Comparison of ENCODE assay signal across 9 cellular contexts in the genomic region with DNA sequence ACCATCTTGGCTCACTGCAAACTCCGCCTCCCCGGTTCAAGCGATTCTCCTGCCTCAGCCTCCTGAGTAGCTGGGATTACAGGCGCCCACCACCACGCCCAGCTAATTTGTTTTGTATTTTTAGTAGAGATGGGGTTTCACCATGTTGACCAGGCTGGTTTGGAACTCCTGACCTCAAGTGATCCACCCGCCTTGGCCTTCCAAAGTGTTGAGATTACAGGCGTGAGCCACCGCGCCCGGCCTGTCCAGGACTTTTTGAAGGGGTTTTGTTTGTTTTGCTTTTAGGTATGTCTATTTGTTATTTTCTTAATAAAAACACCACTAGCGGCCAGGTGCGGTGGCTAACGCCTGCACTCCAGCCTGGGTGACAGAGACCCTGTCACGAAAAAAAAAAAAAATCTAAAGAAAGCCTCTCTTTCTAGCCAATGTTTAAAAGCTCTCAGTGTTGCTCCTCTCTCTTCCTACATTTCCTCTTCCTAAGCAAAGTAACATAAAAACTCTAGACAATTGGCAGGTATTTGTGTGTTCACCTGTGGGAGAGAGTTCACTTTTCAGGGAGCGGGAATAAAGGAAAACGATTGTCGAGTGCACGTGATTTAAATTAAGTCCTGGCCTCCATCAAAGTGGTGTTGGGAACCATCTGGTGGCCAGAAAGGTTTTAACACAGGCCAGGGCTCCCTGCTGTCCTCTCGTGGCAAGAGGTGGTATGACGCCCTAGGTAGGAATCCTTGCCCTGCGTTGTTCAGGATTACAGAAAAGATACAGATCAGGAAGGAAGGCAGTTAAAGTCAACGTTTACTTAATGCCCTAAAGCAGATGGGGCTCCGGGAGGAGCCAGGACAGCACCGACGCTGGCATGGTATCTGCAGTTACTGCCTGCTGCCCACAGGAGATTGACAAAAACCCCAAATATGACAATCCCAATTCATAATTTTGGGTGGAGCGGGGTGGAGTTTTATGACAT. TPM values are rescaled to one million over a fixed set of nuclear protein-coding genes. Genes with fewer than 3 reads are reported as not detected.
A peak's percentile ranks its signal among the peaks of the same experiment; 100 is the strongest.
DNase-seq lines count a peak whose midpoint lies in the region; ATAC-seq and TF ChIP-seq lines count a peak whose summit lies in the region.
"Had no signal": no experiment of that assay in that cellular context is flagged by ENCODE, and none has a peak within 500 bp of the region (broad histone marks: within the 10 kb centered on the region; RNA-seq: fewer than 3 reads in every experiment).

No MANE protein-coding gene starts in this region.

- intact Hi-C loops in PC-9 (cut with micrococcal nuclease; ENCODE audit: unreplicated experiment) = loop anchor here (1.0 to 10.0 kb wide), 5 partner anchors 74 to 450 kb away; a partner anchor contains a TSS
- intact Hi-C loops in esophagus muscularis mucosa (cut with DNase I) = loop anchor here (1.0 kb wide), 1 partner anchor 123 kb away; a partner anchor contains a TSS
- intact Hi-C loops in natural killer cell (cut with micrococcal nuclease) = loop anchor here (1.0 to 2.0 kb wide), 5 partner anchors 74 to 322 kb away; a partner anchor contains a TSS

- no peaks in the 10 kb centered on the region for H3K9me2 ChIP-seq in PC-9 (ENCODE audit: insufficient read depth)

- WGBS in esophagus muscularis mucosa = 41% methylated on average over 26 of the region's 26 CpGs

- H3K4me3 ChIP-seq in PC-9 (no peak overlapping the region; the same call in 1 of the 2 replicates), esophagus muscularis mucosa (peak overlapping the region; percentile 12 to 37 (median 31))
- H3K4me3 ChIP-seq: skin epidermis had no signal

- H3K27me3 ChIP-seq in PC-9 (ENCODE audit: insufficient read depth, low read depth) (0 out of 2 replicates have a peak, but pooled peaks cover 2% of the 10 kb centered on the region), esophagus muscularis mucosa (peaks cover 0 to 4% (median 0%) of the 10 kb centered on the region in 4 donors)

- H4K20me1 ChIP-seq in PC-9 (ENCODE audit: insufficient read depth) = no peaks in the 10 kb centered on the region

- H3K36me3 ChIP-seq in KOPT-K1 (ENCODE audit: insufficient read depth, low read length) (no peaks in the 10 kb centered on the region), PC-9 (ENCODE audit: low read depth) (no peaks in the 10 kb centered on the region), esophagus muscularis mucosa (no peaks in the 10 kb centered on the region)

- DNase-seq in DMS79 treated with DMSO at 0.1 percent for 48 hours (lab: John Stamatoyannopoulos, UW) (peak; percentile 78), PC-9 (peak; percentile 76 to 88), activated T-cell treated with anti-CD3 and anti-CD28 coated beads for 4 hours (peak; percentile 85), esophagus muscularis mucosa (ENCODE audit: extremely low spot score) (peak; percentile 96), natural killer cell (peak; percentile 81)
- DNase-seq in stimulated activated naive CD4-positive, alpha-beta T cell treated with Interleukin-2 at 50 U/mL for 16 hours (lab: John Stamatoyannopoulos, UW) = peak; percentile 73

- H3K4me3 Mint-ChIP-seq in natural killer cell = peak overlapping the region; percentile 50

- H3K9me3 Mint-ChIP-seq in natural killer cell = no peaks in the 10 kb centered on the region

- H2AFZ ChIP-seq in PC-9 = 0 out of 2 replicates have a peak overlapping the region, but pooled peaks have one; percentile 22

- CTCF ChIA-PET in PC-9 (lab: Charles Lee) = interaction anchor here (0.7 to 1.2 kb wide), 3 partner anchors 35 to 60 kb away, joined by 3 to 5 read pairs (median 3); no protein-coding TSS in a partner anchor

- TF ChIP-seq EP300 in esophagus muscularis mucosa (IDR thresholded peaks at IDR 0.05) = no peak

- H3F3A ChIP-seq in PC-9 (ENCODE audit: insufficient read depth, low read depth) = no peaks in the 10 kb centered on the region

- peaks cover 4% of the 10 kb centered on the region; the same call in 1 of the 2 replicates for H3K4me1 ChIP-seq in PC-9 (replicated peaks; ENCODE audit: insufficient read depth)
- H3K4me1 ChIP-seq in esophagus muscularis mucosa = peaks cover 5 to 9% (median 6%) of the 10 kb centered on the region in 4 donors

- no TSS peak for BruUV-seq in PC-9 (replicated peaks; lab: Mats Ljungman, UMichigan)

- peak overlapping the region; percentile 62 for H3K4me2 ChIP-seq in PC-9

- H3K79me2 ChIP-seq in PC-9 (ENCODE audit: low read depth) = no peaks in the 10 kb centered on the region

- H3K27ac Mint-ChIP-seq in natural killer cell = peak overlapping the region in 1 of 2 donors; percentile 6

- H3K4me1 Mint-ChIP-seq in natural killer cell = peaks cover 6 to 7% of the 10 kb centered on the region in 2 donors

- H3K27ac ChIP-seq in KOPT-K1 (ENCODE audit: low read depth, low read length, poor library complexity, severe bottlenecking) = peak overlapping the region; percentile 39
- no peak overlapping the region for H3K27ac ChIP-seq in PC-9
- peak overlapping the region in 1 of 4 donors; percentile 38 for H3K27ac ChIP-seq in esophagus muscularis mucosa (replicated peaks in 1 of 4)

- TF ChIP-seq POLR2A in esophagus muscularis mucosa (IDR thresholded peaks at IDR 0.05; ENCODE audit: low read depth) = no peak

- POLR2A ChIA-PET in PC-9 (lab: Charles Lee; ENCODE audit: unreplicated experiment) = no interaction called here

- H3K27me3 Mint-ChIP-seq in natural killer cell (ENCODE audit: low read depth in 2 of 2) = peaks cover 27 to 36% of the 10 kb centered on the region in 2 donors

- peak; percentile 85 for ATAC-seq in GM21737 (IDR thresholded peaks at IDR 0.05; ENCODE audit: unreplicated experiment)
- peak; percentile 98 to 100 (median 100) for ATAC-seq in natural killer cell

- no peaks in the 10 kb centered on the region for H3K36me3 Mint-ChIP-seq in natural killer cell

- peak; percentile 98 for TF ChIP-seq CTCF in PC-9 (conservative IDR thresholded peaks at IDR 0.05)
- peak; percentile 100 for TF ChIP-seq CTCF in esophagus muscularis mucosa (IDR thresholded peaks at IDR 0.05)
- TF ChIP-seq CTCF in natural killer cell (IDR thresholded peaks at IDR 0.05) = peak; percentile 100

- H3K9me3 ChIP-seq in KOPT-K1 (ENCODE audit: insufficient read depth, low read length, poor library complexity, severe bottlenecking) = no peaks in the 10 kb centered on the region
- no peaks in the 10 kb centered on the region for H3K9me3 ChIP-seq in PC-9 (ENCODE audit: insufficient read depth, low read depth)
- no peaks in the 10 kb centered on the region for H3K9me3 ChIP-seq in esophagus muscularis mucosa

RNA-seq across cellular contexts. Expression of a gene that starts 36.2 kb away (rescaled TPM):
- total RNA-seq in PC-9 (2021) = 5.1 and 6.5 TPM in 2 replicates
- 10 to 100 TPM; 10.3 to 17.9 (median 14.8) TPM for total RNA-seq in esophagus muscularis mucosa
- 1 to 10 TPM; 4.9 to 8.8 (median 6.3) TPM for total RNA-seq in natural killer cell

RNA-seq across cellular contexts. Expression of a gene that starts 58.6 kb away (rescaled TPM):
- 102 and 107 TPM in 2 replicates for total RNA-seq in PC-9 (2021)
- 100 to 1,000 TPM; 127 to 249 (median 196) TPM for total RNA-seq in esophagus muscularis mucosa
- 100 to 1,000 TPM in 2 of 3 donors, 10 to 100 TPM in 1; 93.8 to 135 (median 123) TPM for total RNA-seq in natural killer cell
